In genomic region chr10:132868995-132869394, GRCh38 we compare ENCODE assay signal across 26 cellular contexts.
DNase-seq lines count a peak whose midpoint lies in the region; ATAC-seq and TF ChIP-seq lines count a peak whose summit lies in the region.
"Had no signal": no experiment of that assay in that cellular context is flagged by ENCODE, and none has a peak within 500 bp of the region (broad histone marks: within the 10 kb centered on the region; RNA-seq: fewer than 3 reads in every experiment).

No MANE protein-coding gene starts in this region.

- H3K9me2 ChIP-seq in PC-9 (ENCODE audit: insufficient read depth) = no peaks in the 10 kb centered on the region

- H3K79me2 ChIP-seq in PC-9 (ENCODE audit: low read depth) = no peaks in the 10 kb centered on the region

- H3K4me3 Mint-ChIP-seq in natural killer cell treated with Interleukin-12 subunit alpha and Interleukin-12 subunit beta and Interleukin-15 and Interleukin-18, amount 100 ng/mL, for 72 hours = no peak overlapping the region
- no peak overlapping the region for H3K4me3 Mint-ChIP-seq in natural killer cell
- H3K4me3 Mint-ChIP-seq: activated CD8-positive, alpha-beta T cell treated with anti-CD3 and anti-CD28 coated beads for 36 hours; activated naive CD4-positive, alpha-beta T cell treated with anti-CD3 and anti-CD28 coated beads, Interleukin-2, amount 50 U/mL, for 24 hours; activated T-cell treated with anti-CD3 and anti-CD28 coated beads, Interleukin-2, amount 50 U/mL, for 4 hours; naive B cell had no signal

- no peaks in the 10 kb centered on the region for H4K20me1 ChIP-seq in PC-9 (ENCODE audit: insufficient read depth)

- H3K4me1 ChIP-seq in left ventricle myocardium inferior (no peaks in the 10 kb centered on the region), aorta (ENCODE audit: control insufficient read depth in 1 of 2, insufficient read depth in 2 of 2, low read length in 2 of 2) (no peaks in the 10 kb centered on the region), PC-9 (replicated peaks; ENCODE audit: insufficient read depth) (no peaks in the 10 kb centered on the region)
- H3K4me1 ChIP-seq: ascending aorta had no signal

- POLR2A ChIA-PET in PC-9 (lab: Charles Lee; ENCODE audit: unreplicated experiment) = no interaction called here

- no peak overlapping the region for H3K4me2 ChIP-seq in PC-9

- H3K27me3 ChIP-seq in left ventricle myocardium inferior (ENCODE audit: low read depth) (peaks cover 67% of the 10 kb centered on the region), aorta (ENCODE audit: control insufficient read depth in 1 of 2, insufficient read depth in 2 of 2, low read length in 1 of 2) (no peaks in the 10 kb centered on the region), PC-9 (ENCODE audit: insufficient read depth, low read depth) (peaks cover 85% of the 10 kb centered on the region)
- H3K27me3 ChIP-seq: ascending aorta had no signal

- BruUV-seq in PC-9 (replicated peaks; lab: Mats Ljungman, UMichigan) = no TSS peak

- no peak overlapping the region for H2AFZ ChIP-seq in PC-9

- CTCF ChIA-PET in PC-9 (lab: Charles Lee) = no interaction called here

- H3K27ac Mint-ChIP-seq in natural killer cell treated with Interleukin-12 subunit alpha and Interleukin-12 subunit beta and Interleukin-15 and Interleukin-18, amount 100 ng/mL, for 72 hours = no peak overlapping the region
- H3K27ac Mint-ChIP-seq in natural killer cell = no peak overlapping the region
- H3K27ac Mint-ChIP-seq: activated CD8-positive, alpha-beta T cell treated with anti-CD3 and anti-CD28 coated beads for 36 hours; activated naive CD4-positive, alpha-beta T cell treated with anti-CD3 and anti-CD28 coated beads, Interleukin-2, amount 50 U/mL, for 24 hours; naive B cell had no signal

- intact Hi-C loops in natural killer cell (cut with micrococcal nuclease) (no loop called here), left ventricle myocardium inferior (cut with micrococcal nuclease) (no loop called here), posterior vena cava (cut with DNase I) (loop anchor here in 1 of 2 donors (5.0 kb wide), 1 partner anchor 383 kb away; no protein-coding TSS in a partner anchor), aorta (cut with DNase I) (no loop called here), PC-9 (cut with micrococcal nuclease; ENCODE audit: unreplicated experiment) (no loop called here)

- peaks cover 0 to 4% of the 10 kb centered on the region in 2 donors for H3K4me1 Mint-ChIP-seq in natural killer cell treated with Interleukin-12 subunit alpha and Interleukin-12 subunit beta and Interleukin-15 and Interleukin-18, amount 100 ng/mL, for 72 hours (ENCODE audit: low read depth in 2 of 2)
- peaks cover 0 to 16% of the 10 kb centered on the region in 2 donors for H3K4me1 Mint-ChIP-seq in natural killer cell
- H3K4me1 Mint-ChIP-seq: activated naive CD4-positive, alpha-beta T cell treated with anti-CD3 and anti-CD28 coated beads, Interleukin-2, amount 50 U/mL, for 24 hours had no signal

- H3K9me3 ChIP-seq in left ventricle myocardium inferior (replicated peaks) (peaks cover 15% of the 10 kb centered on the region), aorta (ENCODE audit: control insufficient read depth, low read length) (no peaks in the 10 kb centered on the region), PC-9 (ENCODE audit: insufficient read depth, low read depth) (no peaks in the 10 kb centered on the region)
- H3K9me3 ChIP-seq: ascending aorta had no signal

- peaks cover 10 to 11% of the 10 kb centered on the region in 2 donors for H3K27me3 Mint-ChIP-seq in natural killer cell treated with Interleukin-12 subunit alpha and Interleukin-12 subunit beta and Interleukin-15 and Interleukin-18, amount 100 ng/mL, for 72 hours
- H3K27me3 Mint-ChIP-seq in natural killer cell (ENCODE audit: low read depth in 2 of 2) = peaks cover 3 to 18% of the 10 kb centered on the region in 2 donors

- ATAC-seq in natural killer cell treated with Interleukin-12 subunit alpha and Interleukin-12 subunit beta and Interleukin-15 and Interleukin-18, amount 100 ng/mL, for 72 hours = peak in 1 of 2 donors; percentile 25
- ATAC-seq in natural killer cell (no peak), aorta (ENCODE audit: low FRiP score) (no peak)
- ATAC-seq: activated CD8-positive, alpha-beta T cell treated with anti-CD3 and anti-CD28 coated beads for 36 hours; activated T-cell treated with anti-CD3 and anti-CD28 coated beads, Interleukin-2, amount 50 U/mL, for 4 hours; HCT116 had no signal

- H3K36me3 Mint-ChIP-seq in natural killer cell treated with Interleukin-12 subunit alpha and Interleukin-12 subunit beta and Interleukin-15 and Interleukin-18, amount 100 ng/mL, for 72 hours = no peaks in the 10 kb centered on the region
- H3K36me3 Mint-ChIP-seq in natural killer cell = no peaks in the 10 kb centered on the region
- H3K36me3 Mint-ChIP-seq: activated naive CD4-positive, alpha-beta T cell treated with anti-CD3 and anti-CD28 coated beads, Interleukin-2, amount 50 U/mL, for 24 hours; naive B cell had no signal

- no peaks in the 10 kb centered on the region for H3K9me3 Mint-ChIP-seq in natural killer cell treated with Interleukin-12 subunit alpha and Interleukin-12 subunit beta and Interleukin-15 and Interleukin-18, amount 100 ng/mL, for 72 hours
- no peaks in the 10 kb centered on the region for H3K9me3 Mint-ChIP-seq in natural killer cell
- H3K9me3 Mint-ChIP-seq: activated CD8-positive, alpha-beta T cell treated with anti-CD3 and anti-CD28 coated beads for 36 hours; activated naive CD4-positive, alpha-beta T cell treated with anti-CD3 and anti-CD28 coated beads, Interleukin-2, amount 50 U/mL, for 24 hours had no signal

- no peak overlapping the region for H3K27ac ChIP-seq in left ventricle myocardium inferior (replicated peaks)
- H3K27ac ChIP-seq in aorta (ENCODE audit: low read depth in 1 of 2, low read length in 2 of 2) = no peak overlapping the region
- H3K27ac ChIP-seq in PC-9 = no peak overlapping the region
- H3K27ac ChIP-seq: ascending aorta had no signal

- no peaks in the 10 kb centered on the region for H3K36me3 ChIP-seq in left ventricle myocardium inferior
- no peaks in the 10 kb centered on the region for H3K36me3 ChIP-seq in aorta (ENCODE audit: control insufficient read depth in 1 of 2, insufficient read depth in 2 of 2, low read length in 1 of 2)
- H3K36me3 ChIP-seq in PC-9 (ENCODE audit: low read depth) = no peaks in the 10 kb centered on the region
- H3K36me3 ChIP-seq: ascending aorta had no signal

- H3K4me3 ChIP-seq in left ventricle myocardium inferior (no peak overlapping the region), aorta (ENCODE audit: low read length in 2 of 2) (no peak overlapping the region), PC-9 (no peak overlapping the region)
- H3K4me3 ChIP-seq: ascending aorta had no signal

- WGBS in aorta, 2 donors = 85 to 91% methylated on average over 23 to 26 of the region's 26 CpGs

- H3F3A ChIP-seq in PC-9 (ENCODE audit: insufficient read depth, low read depth) = no peaks in the 10 kb centered on the region

- peak; percentile 40 for DNase-seq in natural killer cell treated with Interleukin-12 subunit alpha and Interleukin-12 subunit beta and Interleukin-15 and Interleukin-18, amount 100 ng/mL, for 72 hours (ENCODE audit: low spot score)
- DNase-seq in natural killer cell = no peak
- DNase-seq in left ventricle myocardium inferior = peak; percentile 8
- DNase-seq in posterior vena cava (ENCODE audit: low spot score) = peak; percentile 62
- peak; percentile 30 to 70 for DNase-seq in aorta
- no peak for DNase-seq in NCI-H1930 (lab: John Stamatoyannopoulos, UW)
- no peak for DNase-seq in NCI-H1092 (lab: John Stamatoyannopoulos, UW)
- no peak for DNase-seq in PC-9
- DNase-seq: activated CD4-positive, CD25-positive, alpha-beta regulatory T cell; activated CD8-positive, alpha-beta T cell treated with anti-CD3 and anti-CD28 coated beads for 36 hours; activated T-cell treated with anti-CD3 and anti-CD28 coated beads, Interleukin-2, amount 50 U/mL, for 4 hours; C1 segment of cervical spinal cord; caudate nucleus; dermis blood vessel endothelial cell; mesendoderm; naive B cell; NCI-H1048; NCI-H187; NCI-H2227 treated with DMSO at 0.1 percent for 48 hours; NCI-H748 treated with DMSO at 0.1 percent for 48 hours; SHP77; stimulated activated naive CD4-positive, alpha-beta T cell treated with Interleukin-2 at 50 U/mL for 16 hours; T-helper 9 cell had no signal

- TF ChIP-seq CTCF in natural killer cell (IDR thresholded peaks at IDR 0.05) (no peak), left ventricle myocardium inferior (IDR thresholded peaks at IDR 0.05; ENCODE audit: borderline replicate concordance) (no peak), PC-9 (conservative IDR thresholded peaks at IDR 0.05) (no peak)

Comparison
In these comparisons a context has a peak if more than half of its experiments do, and no peak if none do; other contexts are left out.
1. DNase-seq: peak in natural killer cell treated with Interleukin-12 subunit alpha and Interleukin-12 subunit beta and Interleukin-15 and Interleukin-18, amount 100 ng/mL, for 72 hours (single experiment), left ventricle myocardium inferior (single experiment), posterior vena cava (single experiment) and aorta (2 of 2); none in natural killer cell (single experiment), NCI-H1930 (0 of 2), NCI-H1092 (single experiment) and PC-9 (0 of 2).